In genomic region chr22:36467042-36467810, GRCh38 we compare ENCODE assay signal across 3 cellular contexts.
TF ChIP-seq lines count a peak whose summit lies in the region.

No MANE protein-coding gene starts in this region.

TF ChIP-seq in IMR-90, 13 proteins besides CTCF, POLR2A, EP300 and RAD21:
- TF ChIP-seq RFX5 (IDR thresholded peaks at IDR 0.05; ENCODE audit: low read depth, low read length) (no peak), RCOR1 (IDR thresholded peaks at IDR 0.05; ENCODE audit: insufficient replicate concordance, low read length) (no peak), MAFK (IDR thresholded peaks at IDR 0.05; ENCODE audit: low read depth, low read length) (no peak), CHD1 (IDR thresholded peaks at IDR 0.05; ENCODE audit: low read depth, low read length) (no peak), CEBPB (IDR thresholded peaks at IDR 0.05; ENCODE audit: low read depth, low read length) (no peak), MXI1 (IDR thresholded peaks at IDR 0.05; ENCODE audit: borderline replicate concordance, low read depth, low read length) (no peak), MAZ (IDR thresholded peaks at IDR 0.05; ENCODE audit: borderline replicate concordance, low read depth, low read length) (no peak), FOS (IDR thresholded peaks at IDR 0.05; ENCODE audit: low read depth, low read length) (0 out of 2 replicates have a peak, but pooled peaks have one; percentile 21), NFE2L2 (IDR thresholded peaks at IDR 0.05; ENCODE audit: low read depth, low read length) (0 out of 2 replicates have a peak, but pooled peaks have one; percentile 21), SMC3 (IDR thresholded peaks at IDR 0.05; ENCODE audit: low read depth, low read length) (no peak), BHLHE40 (IDR thresholded peaks at IDR 0.05; ENCODE audit: low read depth, low read length) (peak; percentile 24; the same call in 1 of the 2 replicates)
- TF ChIP-seq, protein P1, sequence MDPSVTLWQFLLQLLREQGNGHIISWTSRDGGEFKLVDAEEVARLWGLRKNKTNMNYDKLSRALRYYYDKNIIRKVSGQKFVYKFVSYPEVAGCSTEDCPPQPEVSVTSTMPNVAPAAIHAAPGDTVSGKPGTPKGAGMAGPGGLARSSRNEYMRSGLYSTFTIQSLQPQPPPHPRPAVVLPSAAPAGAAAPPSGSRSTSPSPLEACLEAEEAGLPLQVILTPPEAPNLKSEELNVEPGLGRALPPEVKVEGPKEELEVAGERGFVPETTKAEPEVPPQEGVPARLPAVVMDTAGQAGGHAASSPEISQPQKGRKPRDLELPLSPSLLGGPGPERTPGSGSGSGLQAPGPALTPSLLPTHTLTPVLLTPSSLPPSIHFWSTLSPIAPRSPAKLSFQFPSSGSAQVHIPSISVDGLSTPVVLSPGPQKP (IDR thresholded peaks at IDR 0.05; ENCODE audit: borderline replicate concordance, low read depth, low read length) = no peak
- TF ChIP-seq, protein P2, sequence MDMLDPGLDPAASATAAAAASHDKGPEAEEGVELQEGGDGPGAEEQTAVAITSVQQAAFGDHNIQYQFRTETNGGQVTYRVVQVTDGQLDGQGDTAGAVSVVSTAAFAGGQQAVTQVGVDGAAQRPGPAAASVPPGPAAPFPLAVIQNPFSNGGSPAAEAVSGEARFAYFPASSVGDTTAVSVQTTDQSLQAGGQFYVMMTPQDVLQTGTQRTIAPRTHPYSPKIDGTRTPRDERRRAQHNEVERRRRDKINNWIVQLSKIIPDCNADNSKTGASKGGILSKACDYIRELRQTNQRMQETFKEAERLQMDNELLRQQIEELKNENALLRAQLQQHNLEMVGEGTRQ (IDR thresholded peaks at IDR 0.05; ENCODE audit: low read depth, low read length) = no peak

TF ChIP-seq in GM12878, 131 proteins besides CTCF, POLR2A, EP300 and RAD21:
- TF ChIP-seq ZNF24 (IDR thresholded peaks at IDR 0.05) (no peak), POLR2AphosphoS2 (IDR thresholded peaks at IDR 0.05; ENCODE audit: low read depth, low read length) (no peak), ASH2L (IDR thresholded peaks at IDR 0.05; ENCODE audit: borderline replicate concordance, low read depth) (no peak), IRF4 (IDR thresholded peaks at IDR 0.05; ENCODE audit: low read depth, low read length) (no peak), CREB1 (IDR thresholded peaks at IDR 0.05; ENCODE audit: low read depth) (no peak), CHD4 (IDR thresholded peaks at IDR 0.05) (no peak), ESRRA (IDR thresholded peaks at IDR 0.05; ENCODE audit: low read length) (no peak), TBL1XR1 (IDR thresholded peaks at IDR 0.05; ENCODE audit: low read depth, low read length) (no peak), SMAD1 (IDR thresholded peaks at IDR 0.05; ENCODE audit: low read depth, partially characterized antibody) (no peak), ETV6 (conservative IDR thresholded peaks at IDR 0.05 in 1 of 2, IDR thresholded peaks at IDR 0.05 in 1 of 2; ENCODE audit: borderline replicate concordance in 1 of 2, low read depth in 1 of 2) (no peak), MYB (IDR thresholded peaks at IDR 0.05; ENCODE audit: borderline replicate concordance, low read depth, low read length) (no peak), PKNOX1 (IDR thresholded peaks at IDR 0.05) (no peak), ZNF207 (IDR thresholded peaks at IDR 0.05; ENCODE audit: borderline replicate concordance) (no peak), HCFC1 (IDR thresholded peaks at IDR 0.05; ENCODE audit: low read length) (no peak), YBX1 (IDR thresholded peaks at IDR 0.05) (no peak), TCF7 (IDR thresholded peaks at IDR 0.05; ENCODE audit: borderline replicate concordance) (no peak), RCOR1 (conservative IDR thresholded peaks at IDR 0.05; ENCODE audit: low read depth, low read length) (no peak)
- TF ChIP-seq, protein P3, sequence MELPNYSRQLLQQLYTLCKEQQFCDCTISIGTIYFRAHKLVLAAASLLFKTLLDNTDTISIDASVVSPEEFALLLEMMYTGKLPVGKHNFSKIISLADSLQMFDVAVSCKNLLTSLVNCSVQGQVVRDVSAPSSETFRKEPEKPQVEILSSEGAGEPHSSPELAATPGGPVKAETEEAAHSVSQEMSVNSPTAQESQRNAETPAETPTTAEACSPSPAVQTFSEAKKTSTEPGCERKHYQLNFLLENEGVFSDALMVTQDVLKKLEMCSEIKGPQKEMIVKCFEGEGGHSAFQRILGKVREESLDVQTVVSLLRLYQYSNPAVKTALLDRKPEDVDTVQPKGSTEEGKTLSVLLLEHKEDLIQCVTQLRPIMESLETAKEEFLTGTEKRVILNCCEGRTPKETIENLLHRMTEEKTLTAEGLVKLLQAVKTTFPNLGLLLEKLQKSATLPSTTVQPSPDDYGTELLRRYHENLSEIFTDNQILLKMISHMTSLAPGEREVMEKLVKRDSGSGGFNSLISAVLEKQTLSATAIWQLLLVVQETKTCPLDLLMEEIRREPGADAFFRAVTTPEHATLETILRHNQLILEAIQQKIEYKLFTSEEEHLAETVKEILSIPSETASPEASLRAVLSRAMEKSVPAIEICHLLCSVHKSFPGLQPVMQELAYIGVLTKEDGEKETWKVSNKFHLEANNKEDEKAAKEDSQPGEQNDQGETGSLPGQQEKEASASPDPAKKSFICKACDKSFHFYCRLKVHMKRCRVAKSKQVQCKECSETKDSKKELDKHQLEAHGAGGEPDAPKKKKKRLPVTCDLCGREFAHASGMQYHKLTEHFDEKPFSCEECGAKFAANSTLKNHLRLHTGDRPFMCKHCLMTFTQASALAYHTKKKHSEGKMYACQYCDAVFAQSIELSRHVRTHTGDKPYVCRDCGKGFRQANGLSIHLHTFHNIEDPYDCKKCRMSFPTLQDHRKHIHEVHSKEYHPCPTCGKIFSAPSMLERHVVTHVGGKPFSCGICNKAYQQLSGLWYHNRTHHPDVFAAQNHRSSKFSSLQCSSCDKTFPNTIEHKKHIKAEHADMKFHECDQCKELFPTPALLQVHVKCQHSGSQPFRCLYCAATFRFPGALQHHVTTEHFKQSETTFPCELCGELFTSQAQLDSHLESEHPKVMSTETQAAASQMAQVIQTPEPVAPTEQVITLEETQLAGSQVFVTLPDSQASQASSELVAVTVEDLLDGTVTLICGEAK (IDR thresholded peaks at IDR 0.05; ENCODE audit: borderline replicate concordance) = no peak

TF ChIP-seq in GM23338, 12 proteins besides CTCF, POLR2A, EP300 and RAD21:
- TF ChIP-seq, protein P4, sequence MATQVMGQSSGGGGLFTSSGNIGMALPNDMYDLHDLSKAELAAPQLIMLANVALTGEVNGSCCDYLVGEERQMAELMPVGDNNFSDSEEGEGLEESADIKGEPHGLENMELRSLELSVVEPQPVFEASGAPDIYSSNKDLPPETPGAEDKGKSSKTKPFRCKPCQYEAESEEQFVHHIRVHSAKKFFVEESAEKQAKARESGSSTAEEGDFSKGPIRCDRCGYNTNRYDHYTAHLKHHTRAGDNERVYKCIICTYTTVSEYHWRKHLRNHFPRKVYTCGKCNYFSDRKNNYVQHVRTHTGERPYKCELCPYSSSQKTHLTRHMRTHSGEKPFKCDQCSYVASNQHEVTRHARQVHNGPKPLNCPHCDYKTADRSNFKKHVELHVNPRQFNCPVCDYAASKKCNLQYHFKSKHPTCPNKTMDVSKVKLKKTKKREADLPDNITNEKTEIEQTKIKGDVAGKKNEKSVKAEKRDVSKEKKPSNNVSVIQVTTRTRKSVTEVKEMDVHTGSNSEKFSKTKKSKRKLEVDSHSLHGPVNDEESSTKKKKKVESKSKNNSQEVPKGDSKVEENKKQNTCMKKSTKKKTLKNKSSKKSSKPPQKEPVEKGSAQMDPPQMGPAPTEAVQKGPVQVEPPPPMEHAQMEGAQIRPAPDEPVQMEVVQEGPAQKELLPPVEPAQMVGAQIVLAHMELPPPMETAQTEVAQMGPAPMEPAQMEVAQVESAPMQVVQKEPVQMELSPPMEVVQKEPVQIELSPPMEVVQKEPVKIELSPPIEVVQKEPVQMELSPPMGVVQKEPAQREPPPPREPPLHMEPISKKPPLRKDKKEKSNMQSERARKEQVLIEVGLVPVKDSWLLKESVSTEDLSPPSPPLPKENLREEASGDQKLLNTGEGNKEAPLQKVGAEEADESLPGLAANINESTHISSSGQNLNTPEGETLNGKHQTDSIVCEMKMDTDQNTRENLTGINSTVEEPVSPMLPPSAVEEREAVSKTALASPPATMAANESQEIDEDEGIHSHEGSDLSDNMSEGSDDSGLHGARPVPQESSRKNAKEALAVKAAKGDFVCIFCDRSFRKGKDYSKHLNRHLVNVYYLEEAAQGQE (IDR thresholded peaks at IDR 0.05; ENCODE audit: unreplicated experiment) = no peak
- no peak for TF ChIP-seq EZH2phosphoT487 (IDR thresholded peaks at IDR 0.05; ENCODE audit: unreplicated experiment)
- no peak for TF ChIP-seq STAT1 (IDR thresholded peaks at IDR 0.05; ENCODE audit: unreplicated experiment)
- TF ChIP-seq NANOG (IDR thresholded peaks at IDR 0.05; ENCODE audit: borderline replicate concordance) = no peak
- TF ChIP-seq, protein P5, sequence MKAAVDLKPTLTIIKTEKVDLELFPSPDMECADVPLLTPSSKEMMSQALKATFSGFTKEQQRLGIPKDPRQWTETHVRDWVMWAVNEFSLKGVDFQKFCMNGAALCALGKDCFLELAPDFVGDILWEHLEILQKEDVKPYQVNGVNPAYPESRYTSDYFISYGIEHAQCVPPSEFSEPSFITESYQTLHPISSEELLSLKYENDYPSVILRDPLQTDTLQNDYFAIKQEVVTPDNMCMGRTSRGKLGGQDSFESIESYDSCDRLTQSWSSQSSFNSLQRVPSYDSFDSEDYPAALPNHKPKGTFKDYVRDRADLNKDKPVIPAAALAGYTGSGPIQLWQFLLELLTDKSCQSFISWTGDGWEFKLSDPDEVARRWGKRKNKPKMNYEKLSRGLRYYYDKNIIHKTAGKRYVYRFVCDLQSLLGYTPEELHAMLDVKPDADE (IDR thresholded peaks at IDR 0.05) = no peak
- TF ChIP-seq ZNF114 (CRISPR knock-in tag; IDR thresholded peaks at IDR 0.05) = no peak
- no peak for TF ChIP-seq ZNF462 (CRISPR knock-in tag; IDR thresholded peaks at IDR 0.05)
- no peak for TF ChIP-seq JUNB (IDR thresholded peaks at IDR 0.05; ENCODE audit: unreplicated experiment)
- TF ChIP-seq EZH2 (IDR thresholded peaks at IDR 0.05; ENCODE audit: low read depth, unreplicated experiment) = no peak
- TF ChIP-seq CREB1 (CRISPR knock-in tag; IDR thresholded peaks at IDR 0.05; ENCODE audit: low read depth) = no peak
- TF ChIP-seq ZNF331 (CRISPR knock-in tag; IDR thresholded peaks at IDR 0.05; ENCODE audit: low read depth) = no peak
- no peak for TF ChIP-seq POLR2AphosphoS5 (IDR thresholded peaks at IDR 0.05; ENCODE audit: low read depth)
